In genomic region chr7:4638781-4639575, GRCh38 we compare ENCODE assay signal across 29 cellular contexts. TPM values are rescaled to one million over a fixed set of nuclear protein-coding genes. Genes with fewer than 3 reads are reported as not detected.
DNase-seq lines count a peak whose midpoint lies in the region; ATAC-seq, FAIRE-seq and TF ChIP-seq lines count a peak whose summit lies in the region.
"Had no signal": no experiment of that assay in that cellular context is flagged by ENCODE, and none has a peak within 500 bp of the region (broad histone marks: within the 10 kb centered on the region; RNA-seq: fewer than 3 reads in every experiment).

No MANE protein-coding gene starts in this region.

- FAIRE-seq in kidney (lab: Jason Lieb, UNC) = no peak
- FAIRE-seq: colon, D721Med, RCC 7860 had no signal

- H3K27me3 ChIP-seq in Karpas-422 (ENCODE audit: low read length) = no peaks in the 10 kb centered on the region
- H3K27me3 ChIP-seq: brain microvascular endothelial cell, heart left ventricle, SJSA1 had no signal

- ATAC-seq in GM18498 (IDR thresholded peaks at IDR 0.05; ENCODE audit: unreplicated experiment) = no peak
- ATAC-seq: activated CD4-positive, alpha-beta T cell treated with anti-CD3 and anti-CD28 coated beads for 36 hours; heart left ventricle; right cardiac atrium had no signal

- H2AFZ ChIP-seq in Karpas-422 (ENCODE audit: low read length) = no peak overlapping the region
- H2AFZ ChIP-seq: parathyroid adenoma had no signal

- H3K9ac ChIP-seq in kidney (ENCODE audit: low read length in 2 of 2) (no peak overlapping the region), Karpas-422 (ENCODE audit: low read length) (no peak overlapping the region)
- H3K9ac ChIP-seq: parathyroid adenoma had no signal

- peaks cover 0 to 2% of the 10 kb centered on the region in 2 donors for H3K4me1 ChIP-seq in kidney (ENCODE audit: control insufficient read depth in 1 of 2, insufficient read depth in 1 of 2, low read depth in 1 of 2, low read length in 2 of 2)
- H3K4me1 ChIP-seq in Karpas-422 (ENCODE audit: low read length) = peaks cover 11% of the 10 kb centered on the region
- H3K4me1 ChIP-seq: parathyroid adenoma had no signal

- in situ Hi-C loops in SK-MEL-5 (cut with HindIII; ENCODE audit: low pct_unique_long_range_greater_than_20kb, low sequenced_read_pairs) = no loop called here

- intact Hi-C loops in kidney (cut with DNase I) = no loop called here

- no peaks in the 10 kb centered on the region for H3K79me2 ChIP-seq in Karpas-422 (ENCODE audit: low read length)
- H3K79me2 ChIP-seq: parathyroid adenoma had no signal

- H3K27ac ChIP-seq in kidney (ENCODE audit: low read depth in 2 of 2, low read length in 2 of 2) (no peak overlapping the region), Karpas-422 (ENCODE audit: low read length) (no peak overlapping the region)
- H3K27ac ChIP-seq: brain microvascular endothelial cell, C4-2B, heart left ventricle, parathyroid adenoma, SJSA1, thoracic aorta had no signal

- H3K36me3 ChIP-seq in kidney (ENCODE audit: control insufficient read depth in 1 of 2, insufficient read depth in 2 of 2, low read length in 2 of 2) (no peaks in the 10 kb centered on the region), Karpas-422 (ENCODE audit: insufficient read depth, low read length) (no peaks in the 10 kb centered on the region)
- H3K36me3 ChIP-seq: brain microvascular endothelial cell, heart left ventricle, SJSA1, thoracic aorta had no signal

- TF ChIP-seq CTCF in kidney (IDR thresholded peaks at IDR 0.05; ENCODE audit: borderline replicate concordance, extremely low read depth, insufficient read depth) (no peak), GM20000 (IDR thresholded peaks at IDR 0.05; ENCODE audit: extremely low read depth, missing control alignments) (no peak)

- H3K9me3 ChIP-seq in kidney (ENCODE audit: control insufficient read depth in 1 of 2, low read length in 2 of 2) (no peaks in the 10 kb centered on the region), Karpas-422 (ENCODE audit: low read length) (no peaks in the 10 kb centered on the region)
- H3K9me3 ChIP-seq: heart left ventricle, thoracic aorta had no signal

- H3K4me2 ChIP-seq in Karpas-422 (ENCODE audit: low read depth, low read length, poor library complexity, severe bottlenecking) = no peak overlapping the region

- DNase-seq in A172 (ENCODE audit: low spot score) (peak; percentile 72), ELF-1 (ENCODE audit: low read depth, low spot score) (peak; percentile 85), SK-MEL-5 (ENCODE audit: low read depth, low spot score) (peak; percentile 41), kidney (peak; percentile 41), GM20000 (ENCODE audit: low spot score) (no peak), Karpas-422 (no peak)
- no peak for DNase-seq in activated T-cell treated with anti-CD3 and anti-CD28 coated beads, Interleukin-2, amount 50 U/mL, for 48 hours
- DNase-seq: activated CD4-positive, alpha-beta T cell treated with anti-CD3 and anti-CD28 coated beads for 36 hours; activated gamma-delta T cell treated with Interleukin-2 at 50 U/mL for 16 hours; brain microvascular endothelial cell; effector CD8-positive, alpha-beta T cell; erythroblast; foreskin fibroblast; GOT3; heart left ventricle; mesendoderm; NCI-H1436 treated with DMSO at 0.1 percent for 48 hours; NCI-H524; right cardiac atrium; stimulated activated CD4-positive, alpha-beta T cell treated with anti-CD3 and anti-CD28 coated beads, Interleukin-4, amount 100 ng/mL, for 4 hours; stimulated activated naive CD4-positive, alpha-beta T cell treated with Interleukin-2 at 50 U/mL for 16 hours had no signal

- H4K20me1 ChIP-seq in Karpas-422 (ENCODE audit: insufficient read depth, low read depth, low read length) = no peaks in the 10 kb centered on the region

- no peaks in the 10 kb centered on the region for H3K9me2 ChIP-seq in Karpas-422 (replicated peaks; ENCODE audit: insufficient read depth, low read length)

- H3K4me3 ChIP-seq in kidney (ENCODE audit: low read length in 2 of 2) (no peak overlapping the region), Karpas-422 (ENCODE audit: low read length) (no peak overlapping the region)
- H3K4me3 ChIP-seq: heart left ventricle, SJSA1, thoracic aorta had no signal

RNA-seq across cellular contexts. Expression of gene FOXK1, which starts 43.1 kb away (rescaled TPM):
- 8.3 and 16.6 TPM in 2 replicates for total RNA-seq in A172 (2014; rRNA removed; shearing (Covaris generic))
- 14.5 and 16.3 TPM in 2 replicates for total RNA-seq in SK-MEL-5 (2014; rRNA removed; shearing (Covaris generic))
- 24.9 and 30.0 TPM in 2 replicates for polyA plus RNA-seq in SK-MEL-5 (2015; cell fraction: cytosol; rRNA removed)
- 22.3 and 25.9 TPM in 2 replicates for polyA plus RNA-seq in SK-MEL-5 (2015; cell fraction: nucleus; rRNA removed)
- 44.2 TPM for total RNA-seq in kidney
- 3.9 TPM for polyA plus RNA-seq in kidney (ENCODE audit: insufficient read depth, low read depth, low replicate concordance)
- 20.3 and 23.8 TPM in 2 replicates for total RNA-seq in Karpas-422 (2014; rRNA removed; shearing (Covaris generic); ENCODE audit: low replicate concordance)

Comparison
In these comparisons a context has a peak if more than half of its experiments do, and no peak if none do; other contexts are left out.
1. DNase-seq: peak in A172 (single experiment), ELF-1 (single experiment), SK-MEL-5 (single experiment) and kidney (single experiment); none in GM20000 (single experiment), activated T-cell treated with anti-CD3 and anti-CD28 coated beads, Interleukin-2, amount 50 U/mL, for 48 hours (0 of 2) and Karpas-422 (single experiment).